In the genomic region with DNA sequence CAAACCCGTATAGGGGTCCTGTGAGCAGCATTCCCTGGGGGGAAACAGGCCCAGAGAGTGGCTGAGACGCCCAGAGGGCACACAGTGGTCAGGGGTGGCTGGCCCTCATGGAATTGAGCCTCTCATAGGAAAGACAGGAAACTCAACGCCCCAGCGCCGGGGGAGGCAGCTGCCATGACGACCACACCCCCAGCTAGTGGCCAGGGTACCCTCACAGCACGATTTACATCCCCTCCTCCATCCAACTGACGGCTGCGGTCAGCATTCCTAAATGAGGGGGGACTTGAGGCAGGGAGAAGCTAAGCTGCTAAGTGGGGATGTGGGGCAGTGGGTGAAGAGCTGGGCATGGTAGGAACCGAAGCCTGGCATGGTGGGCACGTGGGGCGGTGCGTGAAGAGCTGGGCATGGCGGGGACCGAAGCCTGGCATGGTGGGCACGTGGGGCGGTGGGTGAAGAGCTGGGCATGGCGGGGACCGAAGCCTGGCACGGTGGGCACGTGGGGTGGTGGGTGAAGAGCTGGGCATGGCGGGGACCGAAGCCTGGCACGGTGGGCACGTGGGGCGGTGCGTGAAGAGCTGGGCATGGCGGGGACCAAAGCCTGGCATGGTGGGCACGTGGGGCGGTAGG, we compare ENCODE assay signal across 2 cellular contexts.
TF ChIP-seq lines count a peak whose summit lies in the region.

No MANE protein-coding gene starts in this region.

TF ChIP-seq in HCT116, 20 proteins besides CTCF, POLR2A, EP300 and RAD21:
- TF ChIP-seq ATF3 (IDR thresholded peaks at IDR 0.05) (no peak), JUND (IDR thresholded peaks at IDR 0.05) (no peak), EGR1 (IDR thresholded peaks at IDR 0.05; ENCODE audit: low read depth) (no peak), SIN3A (IDR thresholded peaks at IDR 0.05; ENCODE audit: low read depth) (no peak), ZNF274 (IDR thresholded peaks at IDR 0.05; ENCODE audit: low read depth, low read length) (no peak), ELF1 (IDR thresholded peaks at IDR 0.05; ENCODE audit: borderline replicate concordance, low read depth) (no peak), CEBPB (IDR thresholded peaks at IDR 0.05; ENCODE audit: low read depth) (no peak), REST (IDR thresholded peaks at IDR 0.05; ENCODE audit: low read depth) (no peak), EZH2 (IDR thresholded peaks at IDR 0.05) (no peak), YY1 (IDR thresholded peaks at IDR 0.05; ENCODE audit: extremely low read depth, insufficient replicate concordance, low read depth, low read length) (no peak), ZBTB33 (IDR thresholded peaks at IDR 0.05; ENCODE audit: extremely low read depth, insufficient replicate concordance, low read length) (no peak), SP1 (IDR thresholded peaks at IDR 0.05; ENCODE audit: low read depth) (no peak), TCF7L2 (IDR thresholded peaks at IDR 0.05; ENCODE audit: borderline replicate concordance, extremely low read depth, insufficient read depth, insufficient read length) (no peak), ZFX (IDR thresholded peaks at IDR 0.05) (no peak), MAX (IDR thresholded peaks at IDR 0.05) (no peak), SRF (IDR thresholded peaks at IDR 0.05; ENCODE audit: low read depth) (no peak)

TF ChIP-seq in K562, 482 proteins besides CTCF, POLR2A, EP300 and RAD21:
- no peak for TF ChIP-seq HNRNPK (IDR thresholded peaks at IDR 0.05; ENCODE audit: low read depth, low read length, poor library complexity, severe bottlenecking)
- TF ChIP-seq TFAM (CRISPR knock-in tag; conservative IDR thresholded peaks at IDR 0.05): no peak
- TF ChIP-seq HNRNPL (IDR thresholded peaks at IDR 0.05; ENCODE audit: low read depth, low read length): peak; percentile 90
- TF ChIP-seq MEF2A (IDR thresholded peaks at IDR 0.05; ENCODE audit: control insufficient read depth, low read depth, low read length): no peak
- TF ChIP-seq RBFOX2 (IDR thresholded peaks at IDR 0.05; ENCODE audit: low read depth, low read length): peak; percentile 39
